ENCODE assay signal across 1 cellular context in the genomic region with DNA sequence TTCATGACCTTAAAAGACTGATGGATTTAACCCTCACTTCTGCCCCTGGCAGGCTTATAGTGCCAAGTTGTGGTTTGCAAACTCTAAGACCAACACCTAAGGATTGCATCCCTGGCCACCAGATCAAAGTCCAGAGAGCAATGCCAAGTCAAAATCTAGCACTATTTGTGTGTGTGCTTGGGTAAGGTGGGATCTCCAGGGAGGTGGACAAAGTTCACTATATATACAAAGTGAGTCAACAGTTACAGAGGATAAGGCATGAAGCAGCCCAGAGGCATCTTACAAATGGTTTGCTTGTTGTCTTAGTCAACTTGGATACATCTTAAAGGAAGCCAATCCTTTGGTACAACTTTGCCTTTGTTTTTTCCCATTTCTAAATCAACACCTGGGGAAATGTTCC.
A peak's percentile ranks its signal among the peaks of the same experiment; 100 is the strongest.
TF ChIP-seq lines count a peak whose summit lies in the region.

No MANE protein-coding gene starts in this region.

TF ChIP-seq in HepG2, 621 proteins besides CTCF, POLR2A, EP300 and RAD21:
- peak; percentile 76 for TF ChIP-seq HNF4A (CRISPR knock-in tag; IDR thresholded peaks at IDR 0.05)
- TF ChIP-seq MATR3 (CRISPR knock-in tag; IDR thresholded peaks at IDR 0.05) = no peak
